In the genomic region with DNA sequence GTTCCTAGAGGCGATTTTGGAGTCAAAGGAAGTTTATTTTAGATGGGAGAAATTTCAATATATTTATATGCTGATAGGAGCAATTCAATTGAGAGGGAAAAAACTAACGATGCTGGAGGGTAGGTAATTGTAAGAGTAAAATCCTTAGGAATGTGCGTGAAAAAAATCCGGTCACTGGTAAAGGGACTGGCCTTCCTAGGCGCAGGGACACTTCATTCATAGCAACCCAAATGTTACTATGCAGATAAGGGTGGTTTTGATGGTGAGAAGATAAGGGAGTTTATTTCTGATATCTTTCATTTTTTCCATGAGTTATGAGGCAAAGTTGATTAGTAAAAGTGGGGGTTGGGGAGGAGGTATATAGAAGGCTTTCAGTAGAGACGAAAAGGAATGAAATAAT, we compare ENCODE assay signal across 1 cellular context.
TF ChIP-seq lines count a peak whose summit lies in the region.

No MANE protein-coding gene starts in this region.

TF ChIP-seq in HCT116, 20 proteins besides CTCF, POLR2A, EP300 and RAD21:
- TF ChIP-seq, protein P1, sequence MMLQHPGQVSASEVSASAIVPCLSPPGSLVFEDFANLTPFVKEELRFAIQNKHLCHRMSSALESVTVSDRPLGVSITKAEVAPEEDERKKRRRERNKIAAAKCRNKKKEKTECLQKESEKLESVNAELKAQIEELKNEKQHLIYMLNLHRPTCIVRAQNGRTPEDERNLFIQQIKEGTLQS (IDR thresholded peaks at IDR 0.05): no peak
- TF ChIP-seq EZH2 (IDR thresholded peaks at IDR 0.05): no peak
- no peak for TF ChIP-seq CEBPB (IDR thresholded peaks at IDR 0.05; ENCODE audit: low read depth)
- no peak for TF ChIP-seq FOSL1 (IDR thresholded peaks at IDR 0.05; ENCODE audit: low read depth)
- TF ChIP-seq, protein P2, sequence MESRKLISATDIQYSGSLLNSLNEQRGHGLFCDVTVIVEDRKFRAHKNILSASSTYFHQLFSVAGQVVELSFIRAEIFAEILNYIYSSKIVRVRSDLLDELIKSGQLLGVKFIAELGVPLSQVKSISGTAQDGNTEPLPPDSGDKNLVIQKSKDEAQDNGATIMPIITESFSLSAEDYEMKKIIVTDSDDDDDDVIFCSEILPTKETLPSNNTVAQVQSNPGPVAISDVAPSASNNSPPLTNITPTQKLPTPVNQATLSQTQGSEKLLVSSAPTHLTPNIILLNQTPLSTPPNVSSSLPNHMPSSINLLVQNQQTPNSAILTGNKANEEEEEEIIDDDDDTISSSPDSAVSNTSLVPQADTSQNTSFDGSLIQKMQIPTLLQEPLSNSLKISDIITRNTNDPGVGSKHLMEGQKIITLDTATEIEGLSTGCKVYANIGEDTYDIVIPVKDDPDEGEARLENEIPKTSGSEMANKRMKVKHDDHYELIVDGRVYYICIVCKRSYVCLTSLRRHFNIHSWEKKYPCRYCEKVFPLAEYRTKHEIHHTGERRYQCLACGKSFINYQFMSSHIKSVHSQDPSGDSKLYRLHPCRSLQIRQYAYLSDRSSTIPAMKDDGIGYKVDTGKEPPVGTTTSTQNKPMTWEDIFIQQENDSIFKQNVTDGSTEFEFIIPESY (IDR thresholded peaks at IDR 0.05; ENCODE audit: extremely low read depth, insufficient replicate concordance, low read length): no peak
- TF ChIP-seq EGR1 (IDR thresholded peaks at IDR 0.05; ENCODE audit: low read depth): no peak
- TF ChIP-seq ZFX (IDR thresholded peaks at IDR 0.05): no peak
- TF ChIP-seq, protein P3, sequence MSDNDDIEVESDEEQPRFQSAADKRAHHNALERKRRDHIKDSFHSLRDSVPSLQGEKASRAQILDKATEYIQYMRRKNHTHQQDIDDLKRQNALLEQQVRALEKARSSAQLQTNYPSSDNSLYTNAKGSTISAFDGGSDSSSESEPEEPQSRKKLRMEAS (IDR thresholded peaks at IDR 0.05): no peak
- no peak for TF ChIP-seq TCF7L2 (IDR thresholded peaks at IDR 0.05; ENCODE audit: borderline replicate concordance, extremely low read depth, insufficient read depth, insufficient read length)
- no peak for TF ChIP-seq POLR2AphosphoS5 (IDR thresholded peaks at IDR 0.05; ENCODE audit: low read depth, low read length)
- no peak for TF ChIP-seq ELF1 (IDR thresholded peaks at IDR 0.05; ENCODE audit: borderline replicate concordance, low read depth)
- TF ChIP-seq EZH2phosphoT487 (IDR thresholded peaks at IDR 0.05; ENCODE audit: borderline replicate concordance): no peak
- TF ChIP-seq JUND (IDR thresholded peaks at IDR 0.05): no peak
- no peak for TF ChIP-seq SIN3A (IDR thresholded peaks at IDR 0.05; ENCODE audit: low read depth)
- no peak for TF ChIP-seq ZNF274 (IDR thresholded peaks at IDR 0.05; ENCODE audit: low read depth, low read length)
- no peak for TF ChIP-seq SRF (IDR thresholded peaks at IDR 0.05; ENCODE audit: low read depth)
- TF ChIP-seq YY1 (IDR thresholded peaks at IDR 0.05; ENCODE audit: extremely low read depth, insufficient replicate concordance, low read depth, low read length): no peak
TF ChIP-seq in HCT116: peak in this region for 0.
